Comparison of ENCODE assay signal across 8 cellular contexts in the genomic region with DNA sequence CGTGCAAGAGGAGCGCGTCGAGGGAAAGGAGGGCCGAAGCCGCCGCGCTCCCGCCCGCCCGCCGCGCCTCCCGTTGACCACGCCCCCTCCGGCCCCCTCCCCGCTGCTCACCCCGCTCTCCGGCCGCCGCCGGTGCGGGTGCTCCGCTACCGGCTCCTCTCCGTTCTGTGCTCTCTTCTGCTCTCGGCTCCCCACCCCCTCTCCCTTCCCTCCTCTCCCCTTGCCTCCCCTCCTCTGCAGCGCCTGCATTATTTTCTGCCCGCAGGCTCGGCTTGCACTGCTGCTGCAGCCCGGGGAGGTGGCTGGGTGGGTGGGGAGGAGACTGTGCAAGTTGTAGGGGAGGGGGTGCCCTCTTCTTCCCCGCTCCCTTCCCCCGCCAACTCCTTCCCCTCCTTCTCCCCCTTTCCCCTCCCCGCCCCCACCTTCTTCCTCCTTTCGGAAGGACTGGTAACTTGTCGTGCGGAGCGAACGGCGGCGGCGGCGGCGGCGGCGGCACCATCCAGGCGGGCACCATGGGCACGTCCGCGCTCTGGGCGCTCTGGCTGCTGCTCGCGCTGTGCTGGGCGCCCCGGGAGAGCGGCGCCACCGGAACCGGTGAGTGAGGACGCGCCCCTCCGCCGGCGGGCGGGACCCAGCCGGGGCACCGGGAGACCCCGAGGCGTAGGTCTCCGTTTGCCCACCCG. TPM values are rescaled to one million over a fixed set of nuclear protein-coding genes. Genes with fewer than 3 reads are reported as not detected.
DNase-seq lines count a peak whose midpoint lies in the region; ATAC-seq and TF ChIP-seq lines count a peak whose summit lies in the region.

Gene VLDLR (plus strand): TSS at position 110 of the 683 bp plus-strand sequence. CDS start 403 bp downstream, at position 513.

- H3K4me1 Mint-ChIP-seq in CD8-positive, alpha-beta memory T cell, result peaks cover 10 to 20% (median 11%) of the 10 kb centered on the region in 3 donors

- peaks cover 7% of the 10 kb centered on the region for H3K4me1 ChIP-seq in CD8-positive, alpha-beta memory T cell (ENCODE audit: insufficient read depth, low read length)
- H3K4me1 ChIP-seq in spleen, result peaks cover 3 to 36% (median 31%) of the 10 kb centered on the region in 6 donors

- no peaks in the 10 kb centered on the region for H3K36me3 ChIP-seq in CD8-positive, alpha-beta memory T cell (ENCODE audit: insufficient read depth, low read length)
- no peaks in the 10 kb centered on the region for H3K36me3 ChIP-seq in spleen

- peak within 1 kb of the TSS in 4 of 8 donors; percentile 5 to 76 (median 50) for H3K27ac Mint-ChIP-seq in CD8-positive, alpha-beta memory T cell

- H3K27ac ChIP-seq in CD8-positive, alpha-beta memory T cell (ENCODE audit: low read depth, low read length), result no peak within 1 kb of the TSS
- peak within 1 kb of the TSS; percentile 32 to 82 (median 76) for H3K27ac ChIP-seq in spleen

- H3K27me3 Mint-ChIP-seq in CD8-positive, alpha-beta memory T cell, result peaks cover 23 to 72% of the 10 kb centered on the region in 2 donors

- no peaks in the 10 kb centered on the region for H3K9me3 Mint-ChIP-seq in CD8-positive, alpha-beta memory T cell

- intact Hi-C loops in spleen (cut with DNase I; ENCODE audit: low total_unique reads), result no loop called here

- POLR2A ChIA-PET in CD8-positive, alpha-beta memory T cell (lab: Charles Lee), result no interaction called here

- no peak within 1 kb of the TSS for H3K4me3 ChIP-seq in CD8-positive, alpha-beta memory T cell (ENCODE audit: low read length)
- H3K4me3 ChIP-seq in cardiac fibroblast (replicated peaks in 1 of 2; ENCODE audit: low read depth in 2 of 2, low read length in 2 of 2), result peak within 1 kb of the TSS; percentile 72 to 75
- peak within 1 kb of the TSS; percentile 47 to 84 (median 56) for H3K4me3 ChIP-seq in spleen

- TF ChIP-seq POLR2A in spleen (IDR thresholded peaks at IDR 0.05), result no peak

- H3K9me3 ChIP-seq in CD8-positive, alpha-beta memory T cell (ENCODE audit: low read length), result no peaks in the 10 kb centered on the region
- H3K9me3 ChIP-seq in spleen, result no peaks in the 10 kb centered on the region

- H3K36me3 Mint-ChIP-seq in CD8-positive, alpha-beta memory T cell, result no peaks in the 10 kb centered on the region

- H3K27me3 ChIP-seq in CD8-positive, alpha-beta memory T cell (ENCODE audit: insufficient read depth, low read length, poor library complexity, severe bottlenecking), result peaks cover 15% of the 10 kb centered on the region
- peaks cover 0 to 66% (median 30%) of the 10 kb centered on the region in 7 donors for H3K27me3 ChIP-seq in spleen (replicated peaks in 1 of 7)

- WGBS in spleen, 5 donors, result 0 to 2% (median 1%) methylated on average over 29 to 71 of the region's 71 CpGs

- TF ChIP-seq CTCF in cardiac fibroblast (IDR thresholded peaks at IDR 0.05; ENCODE audit: low read depth, low read length) (no peak), spleen (IDR thresholded peaks at IDR 0.05 in 8 of 11, conservative IDR thresholded peaks at IDR 0.05 in 3 of 11) (no peak)

- H3K4me3 Mint-ChIP-seq in CD8-positive, alpha-beta memory T cell, result peak within 1 kb of the TSS; percentile 82 to 90 (median 87)

- ATAC-seq in GM19438 (IDR thresholded peaks at IDR 0.05; ENCODE audit: low read depth, unreplicated experiment) (peak; percentile 43), SK-N-SH treated with all-trans-retinoic acid at 6 μM for 48 hours (peak; percentile 71), GM21515 (IDR thresholded peaks at IDR 0.05; ENCODE audit: unreplicated experiment) (no peak)

- CTCF ChIA-PET in CD8-positive, alpha-beta memory T cell (lab: Charles Lee), result no interaction called here

- DNase-seq in CD8-positive, alpha-beta memory T cell, result peak in 2 of 5 donors; percentile 4 to 7
- DNase-seq in HK-2 (ENCODE audit: unreplicated experiment) (peak; percentile 59), cardiac fibroblast (ENCODE audit: low read depth in 2 of 2) (peak; percentile 26 to 33), islet precursor cell (peak; percentile 77), spleen (peak; percentile 79)

TF ChIP-seq in SK-N-SH treated with all-trans-retinoic acid at 6 μM for 48 hours, 23 proteins besides CTCF, POLR2A, EP300 and RAD21:
- no peak for TF ChIP-seq CREB5 (CRISPR knock-in tag; IDR thresholded peaks at IDR 0.05; ENCODE audit: low read depth)
TF ChIP-seq in SK-N-SH treated with all-trans-retinoic acid at 6 μM for 48 hours: peak in this region for 0.

RNA-seq across cellular contexts. Expression of gene VLDLR, which starts in this region (rescaled TPM):
- 1 to 10 TPM; 2.5 to 2.6 TPM for total RNA-seq in CD8-positive, alpha-beta memory T cell
- 0.90 TPM for polyA plus RNA-seq in CD8-positive, alpha-beta memory T cell
- 10 to 100 TPM in 5 of 7 donors, 1 to 10 TPM in 2; 5.4 to 32.6 (median 10.5) TPM for total RNA-seq in spleen
- polyA plus RNA-seq in spleen, result 1 to 10 TPM; 1.3 to 2.5 (median 1.6) TPM
